ENCODE assay signal across 25 cellular contexts in genomic region chr4:188657365-188657764, GRCh38.
DNase-seq lines count a peak whose midpoint lies in the region; ATAC-seq, FAIRE-seq and TF ChIP-seq lines count a peak whose summit lies in the region.
"Had no signal": no experiment of that assay in that cellular context is flagged by ENCODE, and none has a peak within 500 bp of the region (broad histone marks: within the 10 kb centered on the region; RNA-seq: fewer than 3 reads in every experiment).

No MANE protein-coding gene starts in this region.

- WGBS in H1 (ENCODE audit: extremely low coverage in 1 of 2, insufficient coverage in 1 of 2, insufficient read length in 1 of 2, insufficient replicate concordance in 2 of 2, low coverage in 1 of 2, low lambda C conversion rate in 2 of 2, missing lambda C conversion rate in 1 of 2), 2 experiments: 92% methylated on average over 5 of the region's 5 CpGs; no CpG with 5 or more reads in 1 of the 2 experiments

- no peak overlapping the region for H3K4ac ChIP-seq in H1 (replicated peaks; ENCODE audit: insufficient read length, low read depth, low read length)

- no peak overlapping the region for H3K56ac ChIP-seq in H1 (replicated peaks; ENCODE audit: insufficient read length, low read depth, low read length)

- no peak overlapping the region for H2BK15ac ChIP-seq in H1 (ENCODE audit: low read length)

- no peak overlapping the region for H2BK5ac ChIP-seq in H1 (ENCODE audit: low read depth, low read length)

- no peak overlapping the region for H4K8ac ChIP-seq in H1 (ENCODE audit: extremely low read depth, insufficient read depth, low read length)

- H2AK5ac ChIP-seq in H1 (ENCODE audit: low read depth, low read length): no peak overlapping the region

- H3K4me1 ChIP-seq in H1 (replicated peaks in 1 of 4; ENCODE audit: control insufficient read depth in 3 of 4, insufficient read depth in 4 of 4, low read length in 3 of 4): peaks cover 0 to 3% (median 0%) of the 10 kb centered on the region in 4 experiments; a peak in 3 of 7 replicates
- H3K4me1 ChIP-seq: BE2C had no signal

- no peaks in the 10 kb centered on the region for H3K23me2 ChIP-seq in H1 (ENCODE audit: low read depth, low read length)

- DNase-seq in ELF-1 (ENCODE audit: low read depth, low spot score) (peak; percentile 15), H7 (peak; percentile 38), H1 (ENCODE audit: low read depth in 1 of 2, low spot score in 2 of 2) (no peak), left kidney (ENCODE audit: low read depth, low spot score) (peak; percentile 12), NCI-H2171 (lab: John Stamatoyannopoulos, UW) (no peak)
- DNase-seq: 8988T; ACHN; AML-193; BE2C; CD4-positive, alpha-beta T cell; CD8-positive, alpha-beta memory T cell; DMS 273 treated with DMSO at 0.1 percent for 48 hours; DMS79; EL; GF-D8; GM23248 had no signal

- FAIRE-seq in H1 (lab: Jason Lieb, UNC): no peak
- FAIRE-seq: A549, D721Med, GM12891, GM18507, H54 had no signal

- H3K4me2 ChIP-seq in H1 (ENCODE audit: insufficient read depth in 1 of 2, low read depth in 2 of 2, low read length in 2 of 2): no peak overlapping the region
- H3K4me2 ChIP-seq: A549; BLaER1 treated with 17β-estradiol and CSF1 and Interleukin-3, amounts not matched to agents 10 nM and 100 nM had no signal

- CTCF ChIA-PET in H1 (lab: Charles Lee; ENCODE audit: partially characterized antibody): interaction anchor here (0.6 to 1.2 kb wide), 4 partner anchors 8 to 1247 kb away, joined by 3 to 6 read pairs (median 3); no protein-coding TSS in a partner anchor

- no peaks in the 10 kb centered on the region; a peak in 1 of 4 replicates for H3K9me3 ChIP-seq in H1 (ENCODE audit: insufficient read depth in 2 of 2, low read depth in 1 of 2, low read length in 1 of 2)
- H3K9me3 ChIP-seq: A549, BE2C had no signal

- POLR2A ChIA-PET in H1 (lab: Charles Lee; ENCODE audit: partially characterized antibody): no interaction called here

- TF ChIP-seq RAD21 in H1 (IDR thresholded peaks at IDR 0.05 in 1 of 2, conservative IDR thresholded peaks at IDR 0.05 in 1 of 2; ENCODE audit: low read depth in 2 of 2, low read length in 2 of 2): peak; percentile 16 to 31; a peak in 2 of 4 replicates

- TF ChIP-seq POLR2A in H1 (IDR thresholded peaks at IDR 0.05; ENCODE audit: control extremely low read depth in 1 of 2, low read depth in 2 of 2, low read length in 2 of 2): no peak

- H3K23ac ChIP-seq in H1 (ENCODE audit: insufficient read length): no peak overlapping the region

- no peak overlapping the region for H2AFZ ChIP-seq in H1 (ENCODE audit: low read length)
- H2AFZ ChIP-seq: GM23248 had no signal

- no peak overlapping the region for H3K14ac ChIP-seq in H1 (ENCODE audit: insufficient read length)

- no peaks in the 10 kb centered on the region for H4K20me1 ChIP-seq in H1 (replicated peaks in 1 of 2; ENCODE audit: control insufficient read depth in 1 of 2, insufficient read depth in 2 of 2, low read length in 2 of 2)
- H4K20me1 ChIP-seq: BLaER1 treated with 17β-estradiol and CSF1 and Interleukin-3, amounts not matched to agents 10 nM and 100 nM had no signal

- H3K27ac ChIP-seq in H1 (ENCODE audit: low read depth, low read length): no peak overlapping the region
- H3K27ac ChIP-seq: A549; BLaER1 treated with 17β-estradiol and CSF1 and Interleukin-3, amounts not matched to agents 10 nM and 100 nM; GM23248 had no signal

- no peak overlapping the region for H4K5ac ChIP-seq in H1 (ENCODE audit: insufficient read length, low read depth, low read length)

- H3K36me3 ChIP-seq in H7 (replicated peaks; ENCODE audit: control insufficient read depth, insufficient read depth, low read length) (no peaks in the 10 kb centered on the region), H1 (ENCODE audit: control insufficient read depth in 2 of 4, insufficient read depth in 4 of 4, low read length in 3 of 4) (no peaks in the 10 kb centered on the region)
- H3K36me3 ChIP-seq: BE2C; BLaER1 treated with 17β-estradiol and CSF1 and Interleukin-3, amounts not matched to agents 10 nM and 100 nM had no signal

- H3K27me3 ChIP-seq in H7 (ENCODE audit: control insufficient read depth, insufficient read depth, low read length): no peaks in the 10 kb centered on the region
- no peaks in the 10 kb centered on the region for H3K27me3 ChIP-seq in H1 (replicated peaks in 1 of 4; ENCODE audit: control insufficient read depth in 3 of 4, extremely low read depth in 1 of 4, insufficient read depth in 3 of 4, low read length in 3 of 4)
- H3K27me3 ChIP-seq: BE2C; BLaER1 treated with 17β-estradiol and CSF1 and Interleukin-3, amounts not matched to agents 10 nM and 100 nM had no signal

- no peak overlapping the region for H4K91ac ChIP-seq in H1 (replicated peaks; ENCODE audit: insufficient read length, low read length)

- no peak for TF ChIP-seq EP300 in H1 (IDR thresholded peaks at IDR 0.05; ENCODE audit: borderline replicate concordance in 1 of 2, low read depth in 2 of 2, low read length in 2 of 2)

- H3K79me1 ChIP-seq in H1 (ENCODE audit: low read depth, low read length): no peaks in the 10 kb centered on the region

- no peak overlapping the region for H2BK12ac ChIP-seq in H1 (ENCODE audit: low read depth, low read length)

- no peak for ATAC-seq in GM18511 (IDR thresholded peaks at IDR 0.05; ENCODE audit: unreplicated experiment)
- ATAC-seq in GM21619 (IDR thresholded peaks at IDR 0.05; ENCODE audit: unreplicated experiment): no peak
- ATAC-seq: A549, HCT116 had no signal

- no peak overlapping the region for H3K4me3 ChIP-seq in H7 (ENCODE audit: insufficient read depth, low read depth, low read length)
- no peak overlapping the region for H3K4me3 ChIP-seq in H1 (ENCODE audit: extremely low read depth in 1 of 4, insufficient read depth in 2 of 4, low read depth in 3 of 4, low read length in 4 of 4)
- H3K4me3 ChIP-seq: A549; BLaER1 treated with 17β-estradiol and CSF1 and Interleukin-3, amounts not matched to agents 10 nM and 100 nM; GM23248 had no signal

- no peak overlapping the region for H3K18ac ChIP-seq in H1 (ENCODE audit: extremely low read depth, low read length)

- TF ChIP-seq CTCF in H1 (IDR thresholded peaks at IDR 0.05; ENCODE audit: control extremely low read depth in 1 of 3, insufficient read depth in 1 of 3, low read depth in 1 of 3, low read length in 3 of 3): no peak

- no peak overlapping the region for H3K9ac ChIP-seq in H1 (replicated peaks in 1 of 4; ENCODE audit: extremely low read depth in 1 of 4, low read depth in 3 of 4, low read length in 3 of 4)
- H3K9ac ChIP-seq: BLaER1 treated with 17β-estradiol and CSF1 and Interleukin-3, amounts not matched to agents 10 nM and 100 nM; GM23248 had no signal

- H2BK20ac ChIP-seq in H1 (ENCODE audit: low read length): no peak overlapping the region

- H3K79me2 ChIP-seq in H1 (ENCODE audit: control insufficient read depth in 1 of 2, insufficient read depth in 2 of 2, low read length in 2 of 2): no peaks in the 10 kb centered on the region

- H2BK120ac ChIP-seq in H1 (replicated peaks; ENCODE audit: low read depth, low read length): no peak overlapping the region

TF ChIP-seq in H1, 55 proteins besides CTCF, POLR2A, EP300 and RAD21:
- TF ChIP-seq KDM1A (IDR thresholded peaks at IDR 0.05; ENCODE audit: borderline replicate concordance, low read length): no peak
- no peak for TF ChIP-seq SRF (IDR thresholded peaks at IDR 0.05; ENCODE audit: low read depth, low read length)
- TF ChIP-seq HDAC2 (IDR thresholded peaks at IDR 0.05; ENCODE audit: borderline replicate concordance in 1 of 2, low read depth in 2 of 2, low read length in 2 of 2): no peak
- TF ChIP-seq BACH1 (IDR thresholded peaks at IDR 0.05; ENCODE audit: low read length): no peak
- TF ChIP-seq SIN3A (conservative IDR thresholded peaks at IDR 0.05 in 1 of 2, IDR thresholded peaks at IDR 0.05 in 1 of 2; ENCODE audit: low read depth in 1 of 2, low read length in 2 of 2): no peak
- TF ChIP-seq NANOG (IDR thresholded peaks at IDR 0.05; ENCODE audit: insufficient read depth, low read depth, low read length, poor library complexity, severe bottlenecking): no peak
- TF ChIP-seq NRF1 (IDR thresholded peaks at IDR 0.05; ENCODE audit: low read depth, low read length): no peak
- TF ChIP-seq EZH2 (IDR thresholded peaks at IDR 0.05; ENCODE audit: low read depth, low read length, severe bottlenecking): no peak
- TF ChIP-seq HDAC6 (IDR thresholded peaks at IDR 0.05; ENCODE audit: low read depth, low read length): no peak
- no peak for TF ChIP-seq BRCA1 (IDR thresholded peaks at IDR 0.05; ENCODE audit: low read depth, low read length)
- TF ChIP-seq E2F6 (IDR thresholded peaks at IDR 0.05): no peak
TF ChIP-seq in H1: peak in this region for 0.

Comparison
In these comparisons a context has a peak if more than half of its experiments do, and no peak if none do; other contexts are left out.
1. DNase-seq: peak in ELF-1 (single experiment), H7 (single experiment) and left kidney (single experiment); none in H1 (0 of 2) and NCI-H2171 (single experiment).